28 cellular contexts compared by ENCODE assay signal in the genomic region with DNA sequence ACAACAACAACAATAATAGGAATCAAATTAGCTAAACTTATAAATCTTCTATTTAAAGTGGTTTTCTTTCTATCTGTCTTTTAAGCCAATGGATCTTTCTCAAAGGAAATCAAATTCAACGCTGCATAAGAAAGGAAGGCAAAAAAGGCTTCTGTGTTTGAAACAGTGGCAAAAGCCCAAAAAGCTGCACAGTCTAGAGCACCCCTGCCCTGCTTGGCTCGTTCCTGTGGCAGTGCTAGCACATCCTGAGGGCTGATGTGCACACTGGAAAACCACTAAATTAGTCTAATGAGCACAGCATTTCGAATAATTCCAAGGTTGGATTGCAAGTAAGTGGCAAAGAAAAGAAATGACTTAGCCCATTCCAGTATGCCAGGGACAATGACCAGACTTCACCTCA.
DNase-seq lines count a peak whose midpoint lies in the region; ATAC-seq, FAIRE-seq and TF ChIP-seq lines count a peak whose summit lies in the region.
"Had no signal": no experiment of that assay in that cellular context is flagged by ENCODE, and none has a peak within 500 bp of the region (broad histone marks: within the 10 kb centered on the region; RNA-seq: fewer than 3 reads in every experiment).

No MANE protein-coding gene starts in this region.

- no peak for TF ChIP-seq POLR2A in GM12892 (IDR thresholded peaks at IDR 0.05; ENCODE audit: low read depth, low read length)

- ATAC-seq in GM18858 (IDR thresholded peaks at IDR 0.05; ENCODE audit: unreplicated experiment) (no peak), esophagus mucosa (no peak)
- ATAC-seq: K562, PC-3, Right ventricle myocardium inferior, SK-N-SH treated with all-trans-retinoic acid at 6 μM for 48 hours had no signal

- FAIRE-seq in GM12892 (lab: Jason Lieb, UNC) (peak; percentile 60), HTR-8/SVneo (lab: Jason Lieb, UNC) (no peak)
- FAIRE-seq: GM12891, H54 had no signal

- DNase-seq in GM12892 (ENCODE audit: insufficient read length) (no peak), fibroblast of gingiva (ENCODE audit: low read depth) (peak; percentile 5), medulla oblongata (ENCODE audit: extremely low spot score) (peak; percentile 70), putamen (ENCODE audit: low spot score) (peak; percentile 44), NCI-H1436 treated with DMSO at 0.1 percent for 48 hours (lab: John Stamatoyannopoulos, UW) (no peak), HTR-8/SVneo (ENCODE audit: insufficient read length, low spot score) (no peak)
- DNase-seq: AML-193; CD4-positive, alpha-beta memory T cell; COR-L47; EL; GF-D8; Kasumi-1; NCI-H1092 treated with DMSO at 0.1 percent for 48 hours; NCI-H146; NCI-H1930; NCI-H2107; NCI-H524 treated with DMSO at 0.1 percent for 48 hours; NCI-H82; NK-92 treated with Interleukin-12 subunit alpha and Interleukin-12 subunit beta, amount 100 ng/mL, for 24 hours; PC-3; SJCRH30 had no signal

Comparison
In these comparisons a context has a peak if more than half of its experiments do, and no peak if none do; other contexts are left out.
1. DNase-seq: peak in fibroblast of gingiva (single experiment), medulla oblongata (single experiment) and putamen (single experiment); none in GM12892 (single experiment), NCI-H1436 treated with DMSO at 0.1 percent for 48 hours (single experiment) and HTR-8/SVneo (single experiment).